In genomic region chr14:77799863-77800730, GRCh38 we compare ENCODE assay signal across 8 cellular contexts. TPM values are rescaled to one million over a fixed set of nuclear protein-coding genes. Genes with fewer than 3 reads are reported as not detected.
DNase-seq lines count a peak whose midpoint lies in the region; ATAC-seq and TF ChIP-seq lines count a peak whose summit lies in the region.

Gene ADCK1 (plus strand): TSS chr14:77800109. CDS start chr14:77818979, 18,870 bp downstream.

- no peak within 1 kb of the TSS for H3K18ac ChIP-seq in H9 (ENCODE audit: insufficient read length, low read depth, low read length)

- H3K27me3 ChIP-seq in H9 (ENCODE audit: insufficient read depth, low read length) (no peaks in the 10 kb centered on the region), foreskin keratinocyte (no peaks in the 10 kb centered on the region), neuron (ENCODE audit: insufficient read depth, low read length) (no peaks in the 10 kb centered on the region), subcutaneous abdominal adipose tissue (ENCODE audit: control insufficient read depth in 5 of 5, insufficient read depth in 4 of 5, low read length in 5 of 5) (no peaks in the 10 kb centered on the region)

- H3K27me3 Mint-ChIP-seq in H9 (ENCODE audit: low read depth) = no peaks in the 10 kb centered on the region

- H4K20me1 ChIP-seq in H9 (ENCODE audit: control insufficient read depth, insufficient read depth, insufficient read length) = no peaks in the 10 kb centered on the region

- no peak within 1 kb of the TSS for H3K4ac ChIP-seq in H9 (ENCODE audit: low read depth, low read length)

- H3K79me2 ChIP-seq in H9 (ENCODE audit: insufficient read depth, low read length) = no peaks in the 10 kb centered on the region

- no peak within 1 kb of the TSS for H2BK12ac ChIP-seq in H9 (ENCODE audit: insufficient read length, low read depth, low read length)

- H3K14ac ChIP-seq in H9 (ENCODE audit: insufficient read depth, low read length) = 0 out of 2 replicates have a peak within 1 kb of the TSS, but pooled peaks have one; percentile 53

- H3K9me3 Mint-ChIP-seq in H9 = no peaks in the 10 kb centered on the region

- H4K91ac ChIP-seq in H9 (ENCODE audit: insufficient read length, low read depth, low read length) = no peak within 1 kb of the TSS

- H3K27ac ChIP-seq in H9 (ENCODE audit: insufficient read length, low read depth, low read length) = no peak within 1 kb of the TSS
- H3K27ac ChIP-seq in foreskin keratinocyte = peak within 1 kb of the TSS; percentile 15
- peak within 1 kb of the TSS; percentile 90 for H3K27ac ChIP-seq in subcutaneous abdominal adipose tissue (ENCODE audit: low read depth, low read length)

- peak within 1 kb of the TSS; percentile 58 for H3K4me3 ChIP-seq in neuron (ENCODE audit: low read length)
- peak within 1 kb of the TSS; percentile 69 to 88 (median 81) for H3K4me3 ChIP-seq in subcutaneous abdominal adipose tissue (ENCODE audit: low read depth in 1 of 5, low read length in 5 of 5)

- H2BK120ac ChIP-seq in H9 (ENCODE audit: low read depth, low read length, poor library complexity, severe bottlenecking) = no peak within 1 kb of the TSS

- no peak within 1 kb of the TSS for H2AK5ac ChIP-seq in H9 (ENCODE audit: insufficient read length, low read length)

- H3K79me1 ChIP-seq in H9 (ENCODE audit: insufficient read depth, low read depth, low read length, poor library complexity, severe bottlenecking) = no peaks in the 10 kb centered on the region

- H2BK15ac ChIP-seq in H9 (ENCODE audit: low read depth, low read length) = no peak within 1 kb of the TSS

- peaks cover 20 to 25% of the 10 kb centered on the region in 2 experiments for H3K4me1 Mint-ChIP-seq in H9

- no peak within 1 kb of the TSS for H4K8ac ChIP-seq in H9 (replicated peaks; ENCODE audit: insufficient read length, low read depth, low read length)

- H3K4me3 Mint-ChIP-seq in H9 = peak within 1 kb of the TSS; percentile 81 to 85

- H3K23ac ChIP-seq in H9 (ENCODE audit: insufficient read length, low read depth, low read length) = no peak within 1 kb of the TSS

- no peaks in the 10 kb centered on the region for H3K36me3 Mint-ChIP-seq in H9 (ENCODE audit: insufficient read depth in 1 of 3, low read depth in 3 of 3)

- H3K9ac ChIP-seq in H9 (ENCODE audit: extremely low read depth, insufficient read length, low read length) (peak within 1 kb of the TSS; percentile 36), subcutaneous abdominal adipose tissue (ENCODE audit: low read length in 5 of 5) (peak within 1 kb of the TSS; percentile 73 to 95 (median 87))

- no CpG with 5 or more reads among the region's 66 CpGs for WGBS in H9 (ENCODE audit: extremely low coverage, insufficient read length, low lambda C conversion rate)

- H3K9me3 ChIP-seq in H9 (ENCODE audit: control insufficient read depth, low read depth, low read length) = no peaks in the 10 kb centered on the region
- H3K9me3 ChIP-seq in neuron (ENCODE audit: low read length) = no peaks in the 10 kb centered on the region
- H3K9me3 ChIP-seq in subcutaneous abdominal adipose tissue (ENCODE audit: control insufficient read depth in 5 of 5, low read length in 5 of 5) = no peaks in the 10 kb centered on the region

- TF ChIP-seq CTCF in H9 (conservative IDR thresholded peaks at IDR 0.05) (peak; percentile 44; the same call in 2 of the 3 replicates), foreskin keratinocyte (conservative IDR thresholded peaks at IDR 0.05) (peak; percentile 43)

- ATAC-seq in foreskin keratinocyte = peak; percentile 75

- H3K36me3 ChIP-seq in neuron (ENCODE audit: insufficient read depth, low read length) (no peaks in the 10 kb centered on the region), subcutaneous abdominal adipose tissue (ENCODE audit: control insufficient read depth in 5 of 5, insufficient read depth in 5 of 5, low read length in 5 of 5) (no peaks in the 10 kb centered on the region)

- H3T11ph ChIP-seq in H9 (ENCODE audit: low read length) = no peak within 1 kb of the TSS

- H4K5ac ChIP-seq in H9 (ENCODE audit: insufficient read length, low read depth, low read length) = no peak within 1 kb of the TSS

- no peak within 1 kb of the TSS for H3K56ac ChIP-seq in H9 (ENCODE audit: insufficient read length, low read depth, low read length)

- H3K4me1 ChIP-seq in H9 (ENCODE audit: insufficient read depth, low read length) = no peaks in the 10 kb centered on the region; the same call in 1 of the 2 replicates
- H3K4me1 ChIP-seq in foreskin keratinocyte = peaks cover 4% of the 10 kb centered on the region
- peaks cover 2% of the 10 kb centered on the region for H3K4me1 ChIP-seq in neuron (ENCODE audit: insufficient read depth, low read length)
- peaks cover 0 to 22% (median 15%) of the 10 kb centered on the region in 5 donors for H3K4me1 ChIP-seq in subcutaneous abdominal adipose tissue (ENCODE audit: control insufficient read depth in 5 of 5, insufficient read depth in 5 of 5, low read length in 5 of 5)

- H3K23me2 ChIP-seq in H9 (ENCODE audit: insufficient read length, low read depth, low read length, poor library complexity, severe bottlenecking) = peaks cover 4% of the 10 kb centered on the region

- peak within 1 kb of the TSS; percentile 81 for H3K4me2 ChIP-seq in H9 (ENCODE audit: insufficient read depth, insufficient read length, low read length)

- no peak within 1 kb of the TSS for H2BK5ac ChIP-seq in H9 (ENCODE audit: insufficient read length, low read length)

- H2AFZ ChIP-seq in H9 (ENCODE audit: low read length) = no peak within 1 kb of the TSS
- peak within 1 kb of the TSS; percentile 93 for H2AFZ ChIP-seq in neuron (ENCODE audit: low read depth, low read length)

- peak within 1 kb of the TSS in 2 of 3 experiments; percentile 76 to 80; a peak in 3 of 7 replicates for H3K27ac Mint-ChIP-seq in H9

- DNase-seq in GF-D8 (lab: John Stamatoyannopoulos, UW) (peak; percentile 38), H9 (peak; percentile 86), M059J (ENCODE audit: low read depth) (peak; percentile 79), SHP77 treated with DMSO at 0.1 percent for 48 hours (lab: John Stamatoyannopoulos, UW) (peak; percentile 70), foreskin keratinocyte (peak; percentile 44 to 56)
- peak; percentile 69 for DNase-seq in activated gamma-delta T cell treated with anti-CD3 and anti-CD28 coated beads, Interleukin-2, amount 50 U/mL, for 16 hours (ENCODE audit: low read depth)

- H2BK20ac ChIP-seq in H9 (ENCODE audit: low read depth, low read length, poor library complexity, severe bottlenecking) = no peak within 1 kb of the TSS

RNA-seq across cellular contexts. Expression of gene ADCK1, which starts in this region (rescaled TPM):
- total RNA-seq in H9 (2021) (11.8 and 12.2 TPM in 2 replicates), foreskin keratinocyte (6.2 and 6.7 TPM in 2 replicates)
- total RNA-seq in M059J (2014; rRNA removed; shearing (Covaris generic)) = 4.9 and 5.4 TPM in 2 replicates
- 6.2 and 7.1 TPM in 2 replicates for polyA plus RNA-seq in foreskin keratinocyte
